27 cellular contexts compared by ENCODE assay signal in the genomic region with DNA sequence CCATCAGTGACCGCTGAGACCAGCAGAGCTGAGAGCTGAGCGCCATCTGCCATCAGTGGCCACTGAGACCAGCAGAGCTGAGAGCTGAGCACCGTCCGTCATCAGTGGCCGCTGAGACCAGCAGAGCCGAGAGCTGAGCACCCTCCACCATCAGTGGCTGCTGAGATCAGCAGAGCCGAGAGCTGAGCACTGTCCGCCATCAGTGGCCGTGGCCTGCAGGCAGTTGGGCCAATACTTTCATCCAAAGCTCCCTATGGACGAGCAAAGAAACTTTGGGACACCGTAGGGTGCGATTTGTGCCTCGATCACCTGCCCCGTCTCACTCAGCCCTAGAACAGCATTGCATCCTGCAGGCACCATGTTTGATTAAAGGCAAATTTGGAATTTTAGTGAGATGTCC.
"Had no signal": no experiment of that assay in that cellular context is flagged by ENCODE, and none has a peak within 500 bp of the region (broad histone marks: within the 10 kb centered on the region; RNA-seq: fewer than 3 reads in every experiment).

No MANE protein-coding gene starts in this region.

- H3K4me3 ChIP-seq: esophagus squamous epithelium, gastroesophageal sphincter had no signal

- H3K4me1 ChIP-seq: esophagus squamous epithelium, gastroesophageal sphincter had no signal

- H3K4me3 Mint-ChIP-seq: activated CD8-positive, alpha-beta T cell treated with anti-CD3 and anti-CD28 coated beads for 36 hours; activated naive CD8-positive, alpha-beta T cell; activated T-cell treated with anti-CD3 and anti-CD28 coated beads, Interleukin-2, amount 50 U/mL, for 4 hours; activated T-helper 17 cell treated with anti-CD3 and anti-CD28 coated beads, Interleukin-2, amount 50 U/mL, for 72 hours; central memory CD8-positive, alpha-beta T cell; T-helper 17 cell; T-helper 2 cell treated with Interferon-gamma antibody and Interleukin-4, amounts not matched to agents 5 μg/mL and 100 μg/mL, for 36 hours had no signal

- H3K27ac Mint-ChIP-seq: activated CD8-positive, alpha-beta T cell treated with anti-CD3 and anti-CD28 coated beads for 36 hours; activated naive CD8-positive, alpha-beta T cell; activated T-helper 17 cell treated with anti-CD3 and anti-CD28 coated beads, Interleukin-2, amount 50 U/mL, for 72 hours; T-helper 17 cell; T-helper 2 cell treated with Interferon-gamma antibody and Interleukin-4, amounts not matched to agents 5 μg/mL and 100 μg/mL, for 36 hours had no signal

- H3K36me3 Mint-ChIP-seq: activated naive CD8-positive, alpha-beta T cell had no signal

- H3K9me3 ChIP-seq: esophagus squamous epithelium, gastroesophageal sphincter had no signal

- H3K36me3 ChIP-seq: brain microvascular endothelial cell, esophagus squamous epithelium, gastroesophageal sphincter had no signal

- H3K9me3 Mint-ChIP-seq: activated CD8-positive, alpha-beta T cell treated with anti-CD3 and anti-CD28 coated beads for 36 hours; activated T-cell treated with anti-CD3 and anti-CD28 coated beads, Interleukin-2, amount 50 U/mL, for 4 hours; activated T-helper 17 cell treated with anti-CD3 and anti-CD28 coated beads, Interleukin-2, amount 50 U/mL, for 72 hours; central memory CD8-positive, alpha-beta T cell; T-helper 2 cell treated with Interferon-gamma antibody and Interleukin-4, amounts not matched to agents 5 μg/mL and 100 μg/mL, for 36 hours had no signal

- H3K4me1 Mint-ChIP-seq: activated T-helper 17 cell treated with anti-CD3 and anti-CD28 coated beads, Interleukin-2, amount 50 U/mL, for 72 hours; central memory CD8-positive, alpha-beta T cell had no signal

- H3K27me3 ChIP-seq: brain microvascular endothelial cell had no signal

- H3K27ac ChIP-seq: brain microvascular endothelial cell, epithelial cell of prostate, esophagus squamous epithelium, gastroesophageal sphincter had no signal

- ATAC-seq: activated CD8-positive, alpha-beta T cell treated with anti-CD3 and anti-CD28 coated beads for 36 hours; activated T-cell treated with anti-CD3 and anti-CD28 coated beads, Interleukin-2, amount 50 U/mL, for 4 hours; activated T-helper 17 cell treated with anti-CD3 and anti-CD28 coated beads, Interleukin-2, amount 50 U/mL, for 72 hours; gastroesophageal sphincter; T-helper 17 cell had no signal

- DNase-seq: activated CD4-positive, alpha-beta T cell treated with anti-CD3 and anti-CD28 coated beads for 48 hours; activated CD4-positive, alpha-beta T cell treated with anti-CD3 and anti-CD28 coated beads, Interleukin-2, amount 50 U/mL, for 1 hour; activated CD4-positive, alpha-beta T cell treated with anti-CD3 and anti-CD28 coated beads, Interleukin-2, amount 50 U/mL, for 48 hours; activated CD8-positive, alpha-beta memory T cell treated with anti-CD3 and anti-CD28 coated beads for 24 hours; activated CD8-positive, alpha-beta T cell treated with anti-CD3 and anti-CD28 coated beads for 36 hours; activated effector memory CD4-positive, alpha-beta T cell treated with Interleukin-2 at 50 U/mL for 16 hours; activated gamma-delta T cell treated with Interleukin-2 at 50 U/mL for 16 hours; activated naive CD4-positive, alpha-beta T cell treated with anti-CD3 and anti-CD28 coated beads, Interleukin-2, amount 50 U/mL, for 16 hours; activated naive CD4-positive, alpha-beta T cell treated with Interleukin-2 at 50 U/mL for 16 hours; activated T-cell treated with anti-CD3 and anti-CD28 coated beads, Interleukin-2, amount 50 U/mL, for 4 hours; amniotic stem cell; anterior cingulate cortex; brain microvascular endothelial cell; cortex of kidney; dermis blood vessel endothelial cell; effector CD4-positive, alpha-beta T cell; esophagus squamous epithelium; foreskin melanocyte; T-helper 1 cell; T-helper 17 cell; T1000 had no signal

- H3K27me3 Mint-ChIP-seq: activated CD8-positive, alpha-beta T cell treated with anti-CD3 and anti-CD28 coated beads for 36 hours; central memory CD8-positive, alpha-beta T cell had no signal
